ENCODE assay signal across 29 cellular contexts in genomic region chr17:78488867-78489634, GRCh38.
A peak's percentile ranks its signal among the peaks of the same experiment; 100 is the strongest.
DNase-seq lines count a peak whose midpoint lies in the region; TF ChIP-seq lines count a peak whose summit lies in the region.
"Had no signal": no experiment of that assay in that cellular context is flagged by ENCODE, and none has a peak within 500 bp of the region (broad histone marks: within the 10 kb centered on the region; RNA-seq: fewer than 3 reads in every experiment).

No MANE protein-coding gene starts in this region.

- H3K4me3 Mint-ChIP-seq in Caco-2 (ENCODE audit: unreplicated experiment) (no peak overlapping the region), endothelial cell (ENCODE audit: unreplicated experiment) (no peak overlapping the region)
- H3K4me3 Mint-ChIP-seq: activated CD8-positive, alpha-beta T cell treated with anti-CD3 and anti-CD28 coated beads for 36 hours; activated naive CD4-positive, alpha-beta T cell treated with anti-CD3 and anti-CD28 coated beads for 36 hours; activated T-cell treated with anti-CD3 and anti-CD28 coated beads, Interleukin-2, amount 50 U/mL, for 24 hours; effector memory CD8-positive, alpha-beta T cell; type B pancreatic cell had no signal

- no TSS peak for BruUV-seq in Caco-2 (replicated peaks; lab: Mats Ljungman, UMichigan)

- H3K27me3 Mint-ChIP-seq in Caco-2 (ENCODE audit: insufficient read depth, unreplicated experiment) (peaks cover 2% of the 10 kb centered on the region), endothelial cell (ENCODE audit: unreplicated experiment) (peaks cover 12% of the 10 kb centered on the region)
- H3K27me3 Mint-ChIP-seq: activated T-cell treated with anti-CD3 and anti-CD28 coated beads, Interleukin-2, amount 50 U/mL, for 24 hours had no signal

- TF ChIP-seq CTCF in Caco-2 (IDR thresholded peaks at IDR 0.05; ENCODE audit: insufficient read depth in 1 of 2, low read depth in 1 of 2, low read length in 1 of 2, severe bottlenecking in 1 of 2, unreplicated experiment in 1 of 2) (no peak), endothelial cell (IDR thresholded peaks at IDR 0.05; ENCODE audit: unreplicated experiment) (no peak)

- DNase-seq in NCI-H1694 treated with DMSO at 0.1 percent for 48 hours (lab: John Stamatoyannopoulos, UW) (peak; percentile 44), NCI-H1694 (lab: John Stamatoyannopoulos, UW) (no peak), RPMI7951 (ENCODE audit: low read depth) (peak; percentile 7), globus pallidus (ENCODE audit: low spot score) (peak; percentile 83), superior temporal gyrus (ENCODE audit: extremely low spot score) (peak; percentile 56), Caco-2 (no peak), endothelial cell (ENCODE audit: low spot score) (no peak)
- no peak for DNase-seq in activated CD8-positive, alpha-beta memory T cell treated with anti-CD3 and anti-CD28 coated beads for 24 hours
- DNase-seq: activated CD4-positive, CD25-positive, alpha-beta regulatory T cell; activated CD8-positive, alpha-beta T cell treated with anti-CD3 and anti-CD28 coated beads for 36 hours; activated naive CD4-positive, alpha-beta T cell treated with anti-CD3 and anti-CD28 coated beads for 36 hours; activated T-cell treated with anti-CD3 and anti-CD28 coated beads, Interleukin-2, amount 50 U/mL, for 24 hours; aorta; BE2C; Calu3; cerebellar nuclear complex; effector memory CD8-positive, alpha-beta T cell; HCEC 1CT; heart left ventricle; KG1; naive B cell; NCI-H1105 treated with DMSO at 0.1 percent for 48 hours; NCI-H2171; NCI-H526; PC-9; stimulated activated naive CD8-positive, alpha-beta T cell treated with anti-CD3 and anti-CD28 coated beads, Interleukin-15, Interleukin-2, amounts not matched to agents 100 U/mL and 50 U/mL, for 24 hours had no signal

- POLR2A ChIA-PET in Caco-2 (lab: Charles Lee): no interaction called here

- H3K27ac Mint-ChIP-seq in Caco-2 (ENCODE audit: unreplicated experiment): no peak overlapping the region
- no peak overlapping the region for H3K27ac Mint-ChIP-seq in endothelial cell (ENCODE audit: unreplicated experiment)
- H3K27ac Mint-ChIP-seq: activated CD8-positive, alpha-beta T cell treated with anti-CD3 and anti-CD28 coated beads for 36 hours; activated naive CD4-positive, alpha-beta T cell treated with anti-CD3 and anti-CD28 coated beads for 36 hours; activated T-cell treated with anti-CD3 and anti-CD28 coated beads, Interleukin-2, amount 50 U/mL, for 24 hours; type B pancreatic cell had no signal

- no peaks in the 10 kb centered on the region for H3K9me3 ChIP-seq in Caco-2
- H3K9me3 ChIP-seq: BE2C, heart left ventricle had no signal

- intact Hi-C loops in Caco-2 (cut with micrococcal nuclease; ENCODE audit: unreplicated experiment): no loop called here

- H3K4me1 ChIP-seq in Caco-2: no peaks in the 10 kb centered on the region
- H3K4me1 ChIP-seq: BE2C, parathyroid adenoma had no signal

- no peaks in the 10 kb centered on the region for H3K36me3 ChIP-seq in Caco-2 (ENCODE audit: control insufficient read depth, insufficient read depth, low read length)
- H3K36me3 ChIP-seq: BE2C, heart left ventricle had no signal

- H3K4me1 Mint-ChIP-seq in Caco-2 (ENCODE audit: low read depth, unreplicated experiment) (peaks cover 4% of the 10 kb centered on the region), endothelial cell (ENCODE audit: unreplicated experiment) (peaks cover 17% of the 10 kb centered on the region)

- H3K27me3 ChIP-seq in Caco-2 (replicated peaks; ENCODE audit: control insufficient read depth, insufficient read depth, low read length): no peaks in the 10 kb centered on the region
- H3K27me3 ChIP-seq: BE2C had no signal

- CTCF ChIA-PET in Caco-2 (lab: Charles Lee): interaction anchor here (0.6 kb wide), 2 partner anchors 98 to 242 kb away, joined by 4 to 5 read pairs; no protein-coding TSS in a partner anchor

- H3K9me3 Mint-ChIP-seq in Caco-2 (ENCODE audit: unreplicated experiment): no peaks in the 10 kb centered on the region
- H3K9me3 Mint-ChIP-seq in endothelial cell (ENCODE audit: unreplicated experiment): no peaks in the 10 kb centered on the region
- H3K9me3 Mint-ChIP-seq: activated CD8-positive, alpha-beta T cell treated with anti-CD3 and anti-CD28 coated beads for 36 hours; activated naive CD4-positive, alpha-beta T cell treated with anti-CD3 and anti-CD28 coated beads for 36 hours; activated T-cell treated with anti-CD3 and anti-CD28 coated beads, Interleukin-2, amount 50 U/mL, for 24 hours; effector memory CD8-positive, alpha-beta T cell; naive B cell; type B pancreatic cell had no signal

- no peak overlapping the region for H3K4me3 ChIP-seq in Caco-2 (ENCODE audit: low read depth, low read length)
- H3K4me3 ChIP-seq: heart left ventricle, lung, PC-9 had no signal

- no peaks in the 10 kb centered on the region for H3K36me3 Mint-ChIP-seq in Caco-2 (ENCODE audit: insufficient read depth, unreplicated experiment)
- no peaks in the 10 kb centered on the region for H3K36me3 Mint-ChIP-seq in endothelial cell (ENCODE audit: low read depth, unreplicated experiment)
- H3K36me3 Mint-ChIP-seq: type B pancreatic cell had no signal

Comparison
In these comparisons a context has a peak if more than half of its experiments do, and no peak if none do; other contexts are left out.
1. DNase-seq: peak in NCI-H1694 treated with DMSO at 0.1 percent for 48 hours (single experiment), RPMI7951 (single experiment), globus pallidus (single experiment) and superior temporal gyrus (single experiment); none in NCI-H1694 (single experiment), activated CD8-positive, alpha-beta memory T cell treated with anti-CD3 and anti-CD28 coated beads for 24 hours (single experiment), Caco-2 (0 of 2) and endothelial cell (single experiment).